ENCODE assay signal across 2 cellular contexts in the genomic region with DNA sequence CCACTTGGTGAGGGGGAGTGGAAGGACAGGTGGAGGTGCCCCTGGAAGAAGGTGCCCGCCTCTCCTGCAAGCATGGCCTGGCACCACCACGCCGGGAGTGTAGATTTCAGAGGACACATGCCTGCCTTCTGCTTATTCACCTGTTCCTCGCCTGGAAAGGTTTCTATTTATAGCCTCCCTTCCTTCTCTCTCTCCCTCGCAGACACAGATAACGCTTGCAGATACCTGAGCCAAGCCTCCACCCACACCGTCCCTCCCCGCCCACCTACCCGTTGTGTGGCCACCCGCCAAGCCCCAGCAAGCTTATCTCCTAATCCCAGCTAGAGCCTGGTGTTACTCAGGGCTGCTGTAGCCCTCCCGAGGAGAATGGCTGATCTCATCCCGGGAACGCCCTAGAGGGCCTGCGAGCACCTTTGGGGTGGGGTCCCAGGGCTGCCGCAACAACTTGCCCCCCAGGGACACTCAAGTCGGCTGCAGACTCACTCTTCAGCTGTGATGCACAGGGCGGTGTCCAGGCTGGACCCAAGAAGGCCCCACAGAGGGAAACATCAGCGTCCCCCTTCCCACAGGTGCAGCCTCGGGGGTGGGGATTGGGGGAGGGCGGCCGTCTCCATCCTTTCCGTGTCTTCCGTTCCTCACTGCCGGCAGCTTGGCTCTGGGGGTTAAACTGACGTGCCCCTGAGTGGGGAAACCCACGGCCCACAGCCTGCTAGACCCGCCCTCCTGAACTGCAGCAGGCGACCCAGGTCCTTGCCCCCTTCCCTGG.
TF ChIP-seq lines count a peak whose summit lies in the region.

No MANE protein-coding gene starts in this region.

TF ChIP-seq in SK-N-SH, 30 proteins besides CTCF, POLR2A, EP300 and RAD21 (continued from another document):
- TF ChIP-seq, protein P1, sequence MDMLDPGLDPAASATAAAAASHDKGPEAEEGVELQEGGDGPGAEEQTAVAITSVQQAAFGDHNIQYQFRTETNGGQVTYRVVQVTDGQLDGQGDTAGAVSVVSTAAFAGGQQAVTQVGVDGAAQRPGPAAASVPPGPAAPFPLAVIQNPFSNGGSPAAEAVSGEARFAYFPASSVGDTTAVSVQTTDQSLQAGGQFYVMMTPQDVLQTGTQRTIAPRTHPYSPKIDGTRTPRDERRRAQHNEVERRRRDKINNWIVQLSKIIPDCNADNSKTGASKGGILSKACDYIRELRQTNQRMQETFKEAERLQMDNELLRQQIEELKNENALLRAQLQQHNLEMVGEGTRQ (IDR thresholded peaks at IDR 0.05; ENCODE audit: borderline replicate concordance, low read depth, low read length), result no peak
- no peak for TF ChIP-seq TCF12 (IDR thresholded peaks at IDR 0.05)
TF ChIP-seq in SK-N-SH: peak in this region for 1.

TF ChIP-seq in SK-N-SH treated with all-trans-retinoic acid at 6 μM for 48 hours, 23 proteins besides CTCF, POLR2A, EP300 and RAD21 (continued from another document):
- TF ChIP-seq, protein P2, sequence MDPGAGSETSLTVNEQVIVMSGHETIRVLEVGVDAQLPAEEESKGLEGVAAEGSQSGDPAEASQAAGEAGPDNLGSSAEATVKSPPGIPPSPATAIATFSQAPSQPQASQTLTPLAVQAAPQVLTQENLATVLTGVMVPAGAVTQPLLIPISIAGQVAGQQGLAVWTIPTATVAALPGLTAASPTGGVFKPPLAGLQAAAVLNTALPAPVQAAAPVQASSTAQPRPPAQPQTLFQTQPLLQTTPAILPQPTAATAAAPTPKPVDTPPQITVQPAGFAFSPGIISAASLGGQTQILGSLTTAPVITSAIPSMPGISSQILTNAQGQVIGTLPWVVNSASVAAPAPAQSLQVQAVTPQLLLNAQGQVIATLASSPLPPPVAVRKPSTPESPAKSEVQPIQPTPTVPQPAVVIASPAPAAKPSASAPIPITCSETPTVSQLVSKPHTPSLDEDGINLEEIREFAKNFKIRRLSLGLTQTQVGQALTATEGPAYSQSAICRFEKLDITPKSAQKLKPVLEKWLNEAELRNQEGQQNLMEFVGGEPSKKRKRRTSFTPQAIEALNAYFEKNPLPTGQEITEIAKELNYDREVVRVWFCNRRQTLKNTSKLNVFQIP (CRISPR knock-in tag; IDR thresholded peaks at IDR 0.05; ENCODE audit: borderline replicate concordance, low read depth), result no peak
- no peak for TF ChIP-seq ZNF8 (CRISPR knock-in tag; IDR thresholded peaks at IDR 0.05)
- TF ChIP-seq, protein P3, sequence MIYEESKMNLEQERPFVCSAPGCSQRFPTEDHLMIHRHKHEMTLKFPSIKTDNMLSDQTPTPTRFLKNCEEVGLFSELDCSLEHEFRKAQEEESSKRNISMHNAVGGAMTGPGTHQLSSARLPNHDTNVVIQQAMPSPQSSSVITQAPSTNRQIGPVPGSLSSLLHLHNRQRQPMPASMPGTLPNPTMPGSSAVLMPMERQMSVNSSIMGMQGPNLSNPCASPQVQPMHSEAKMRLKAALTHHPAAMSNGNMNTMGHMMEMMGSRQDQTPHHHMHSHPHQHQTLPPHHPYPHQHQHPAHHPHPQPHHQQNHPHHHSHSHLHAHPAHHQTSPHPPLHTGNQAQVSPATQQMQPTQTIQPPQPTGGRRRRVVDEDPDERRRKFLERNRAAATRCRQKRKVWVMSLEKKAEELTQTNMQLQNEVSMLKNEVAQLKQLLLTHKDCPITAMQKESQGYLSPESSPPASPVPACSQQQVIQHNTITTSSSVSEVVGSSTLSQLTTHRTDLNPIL (CRISPR knock-in tag; IDR thresholded peaks at IDR 0.05; ENCODE audit: low read depth), result no peak
- no peak for TF ChIP-seq ZNF70 (CRISPR knock-in tag; IDR thresholded peaks at IDR 0.05)
- TF ChIP-seq ISL1 (CRISPR knock-in tag; IDR thresholded peaks at IDR 0.05), result no peak
- no peak for TF ChIP-seq TSHZ2 (CRISPR knock-in tag; IDR thresholded peaks at IDR 0.05)
